ENCODE assay signal across 1 cellular context in genomic region chr1:116631996-116632925, GRCh38. TPM values are rescaled to one million over a fixed set of nuclear protein-coding genes. Genes with fewer than 3 reads are reported as not detected.
"Had no signal": no experiment of that assay in that cellular context is flagged by ENCODE, and none has a peak within 500 bp of the region (broad histone marks: within the 10 kb centered on the region; RNA-seq: fewer than 3 reads in every experiment).

No MANE protein-coding gene starts in this region.

RNA-seq across cellular contexts. Expression of gene IGSF3, which starts 35.3 kb away (rescaled TPM):
- polyA plus RNA-seq: naive thymus-derived CD8-positive, alpha-beta T cell had no signal
